20 cellular contexts compared by ENCODE assay signal in the genomic region with DNA sequence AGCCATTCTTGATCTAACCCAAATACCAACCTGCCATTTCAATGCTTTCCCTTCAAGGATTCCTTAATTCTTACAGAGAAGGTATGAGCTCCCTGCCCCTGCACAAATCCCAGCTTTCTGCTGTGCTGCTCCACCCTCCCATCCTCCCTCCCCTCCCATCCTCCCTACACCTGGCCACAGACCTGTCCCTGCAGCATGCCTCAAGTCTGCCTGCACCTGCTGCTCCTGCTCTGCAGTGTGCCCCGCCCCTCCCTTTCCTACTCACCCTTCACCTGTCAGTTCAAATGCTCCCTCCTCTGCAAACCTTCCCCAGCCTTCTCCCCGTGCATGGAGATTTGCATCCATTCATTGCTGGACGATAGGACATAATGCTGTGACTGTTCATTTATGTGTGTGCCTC.
DNase-seq lines count a peak whose midpoint lies in the region; ATAC-seq, FAIRE-seq and TF ChIP-seq lines count a peak whose summit lies in the region.
"Had no signal": no experiment of that assay in that cellular context is flagged by ENCODE, and none has a peak within 500 bp of the region (broad histone marks: within the 10 kb centered on the region; RNA-seq: fewer than 3 reads in every experiment).

No MANE protein-coding gene starts in this region.

- H3K4me1 Mint-ChIP-seq in neural progenitor cell: peaks cover 9% of the 10 kb centered on the region
- H3K4me1 Mint-ChIP-seq: IgD-negative memory B cell had no signal

- no peaks in the 10 kb centered on the region for H3K79me2 ChIP-seq in neural progenitor cell (ENCODE audit: low read depth)

- peaks cover 3% of the 10 kb centered on the region for H3K27me3 Mint-ChIP-seq in neural progenitor cell (ENCODE audit: insufficient read depth, low read depth)

- H3K9me3 ChIP-seq in neural progenitor cell (ENCODE audit: low read depth): no peaks in the 10 kb centered on the region
- H3K9me3 ChIP-seq: adrenal gland, tibial artery had no signal

- H3K4me1 ChIP-seq in neural progenitor cell: no peaks in the 10 kb centered on the region
- H3K4me1 ChIP-seq: adrenal gland, tibial artery had no signal

- no peaks in the 10 kb centered on the region for H3K27me3 ChIP-seq in neural progenitor cell
- H3K27me3 ChIP-seq: adrenal gland, tibial artery had no signal

- no peak overlapping the region for H2AFZ ChIP-seq in neural progenitor cell (replicated peaks)

- no peak for ATAC-seq in left lobe of liver

- H3K36me3 ChIP-seq in neural progenitor cell: no peaks in the 10 kb centered on the region
- H3K36me3 ChIP-seq: adrenal gland, tibial artery, WERI-Rb-1 had no signal

- no peak for TF ChIP-seq CTCF in neural progenitor cell (IDR thresholded peaks at IDR 0.05)

- H3K27ac ChIP-seq in neural progenitor cell: no peak overlapping the region
- H3K27ac ChIP-seq: adrenal gland, tibial artery, WERI-Rb-1 had no signal

- no peaks in the 10 kb centered on the region for H3F3A ChIP-seq in neural progenitor cell (ENCODE audit: low read depth)

- DNase-seq in NCI-H1105 (lab: John Stamatoyannopoulos, UW) (peak; percentile 83), NCI-H2196 (lab: John Stamatoyannopoulos, UW; ENCODE audit: unreplicated experiment) (peak; percentile 40), SHP77 treated with DMSO at 0.1 percent for 48 hours (lab: John Stamatoyannopoulos, UW) (peak; percentile 26), neural progenitor cell (ENCODE audit: low spot score) (no peak), left lobe of liver (ENCODE audit: low spot score) (no peak), HTR-8/SVneo (ENCODE audit: insufficient read length, low spot score) (no peak), NCI-H2227 treated with DMSO at 0.1 percent for 48 hours (lab: John Stamatoyannopoulos, UW) (no peak)
- no peak for DNase-seq in stimulated activated naive CD4-positive, alpha-beta T cell treated with Interleukin-2 at 50 U/mL for 16 hours (lab: John Stamatoyannopoulos, UW)
- DNase-seq: activated CD8-positive, alpha-beta memory T cell treated with anti-CD3 and anti-CD28 coated beads for 24 hours; adrenal gland; DMS 273 treated with DMSO at 0.1 percent for 48 hours; hippocampal formation; NCI-H524 treated with DMSO at 0.1 percent for 48 hours; T-helper 1 cell; tibial artery; WERI-Rb-1 had no signal

- peak overlapping the region; percentile 16 for H3K27ac Mint-ChIP-seq in neural progenitor cell
- H3K27ac Mint-ChIP-seq: activated T-helper 2 cell treated with anti-CD3 and anti-CD28 coated beads, Interferon-gamma antibody, Interleukin-2, Interleukin-4, amounts not matched to agents 10 μg/mL and 5 μg/mL and 100 μg/mL, durations not matched to agents 14 hours and 24 hours and 36 hours; IgD-negative memory B cell had no signal

- H3K9me3 Mint-ChIP-seq in neural progenitor cell: no peaks in the 10 kb centered on the region
- H3K9me3 Mint-ChIP-seq: activated T-helper 2 cell treated with anti-CD3 and anti-CD28 coated beads, Interferon-gamma antibody, Interleukin-2, Interleukin-4, amounts not matched to agents 10 μg/mL and 5 μg/mL and 100 μg/mL, durations not matched to agents 14 hours and 24 hours and 36 hours had no signal

- no peak overlapping the region for H3K4me2 ChIP-seq in neural progenitor cell
- H3K4me2 ChIP-seq: smooth muscle cell had no signal

- FAIRE-seq in HTR-8/SVneo (lab: Jason Lieb, UNC): no peak
- FAIRE-seq: GM18507 had no signal

- H3K36me3 Mint-ChIP-seq in neural progenitor cell: peaks cover 3% of the 10 kb centered on the region
- H3K36me3 Mint-ChIP-seq: IgD-negative memory B cell had no signal

- H3K9ac ChIP-seq in neural progenitor cell: no peak overlapping the region

- H4K20me1 ChIP-seq in neural progenitor cell (ENCODE audit: low read depth): no peaks in the 10 kb centered on the region

- no peak overlapping the region for H3K4me3 ChIP-seq in neural progenitor cell
- H3K4me3 ChIP-seq: adrenal gland, smooth muscle cell, tibial artery had no signal

- no peak overlapping the region for H3K4me3 Mint-ChIP-seq in neural progenitor cell
- H3K4me3 Mint-ChIP-seq: IgD-negative memory B cell had no signal

Comparison
In these comparisons a context has a peak if more than half of its experiments do, and no peak if none do; other contexts are left out.
1. DNase-seq: peak in NCI-H1105 (single experiment), NCI-H2196 (single experiment) and SHP77 treated with DMSO at 0.1 percent for 48 hours (single experiment); none in neural progenitor cell (single experiment), left lobe of liver (single experiment), HTR-8/SVneo (single experiment), stimulated activated naive CD4-positive, alpha-beta T cell treated with Interleukin-2 at 50 U/mL for 16 hours (single experiment) and NCI-H2227 treated with DMSO at 0.1 percent for 48 hours (single experiment).